ENCODE assay signal across 20 cellular contexts in the genomic region with DNA sequence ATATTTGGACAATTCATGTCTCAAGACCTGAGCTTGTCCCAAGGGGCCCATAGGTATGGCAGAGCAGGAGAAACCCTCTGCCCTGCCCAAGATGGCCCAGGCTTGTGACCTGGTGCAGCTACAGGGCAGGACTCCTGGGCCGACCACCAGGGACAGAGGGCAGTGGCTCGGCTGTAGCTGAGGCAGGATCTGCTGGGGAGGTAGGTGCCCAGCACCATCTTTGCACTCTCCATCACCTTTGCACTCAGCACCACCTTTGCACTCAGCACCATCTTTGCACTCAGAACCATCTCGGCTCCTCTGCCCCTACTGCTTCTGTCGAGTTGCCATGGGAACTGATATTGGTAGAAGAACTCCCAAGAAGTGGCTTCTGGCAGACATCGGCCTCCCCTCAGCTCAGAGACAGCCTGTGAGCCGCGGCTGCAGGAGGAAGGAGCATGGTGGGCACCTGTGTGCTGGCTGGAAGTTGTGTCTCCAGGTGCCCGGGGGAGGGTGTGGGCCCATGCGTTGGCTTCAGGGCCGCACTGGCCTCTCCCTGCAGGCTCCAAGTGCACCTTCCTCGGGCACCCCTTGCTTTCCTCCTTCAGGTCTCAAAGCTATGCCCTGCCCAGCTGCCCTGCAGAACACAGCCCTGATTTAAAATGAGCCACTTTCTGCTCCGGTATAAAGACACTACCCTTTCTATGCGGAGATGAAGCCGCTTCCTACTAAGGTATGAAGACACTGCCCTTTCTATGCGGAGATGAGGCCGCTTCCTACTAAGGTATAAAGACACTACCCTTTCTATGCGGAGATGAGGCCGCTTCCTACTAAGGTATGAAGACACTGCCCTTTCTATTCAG.
"Had no signal": no experiment of that assay in that cellular context is flagged by ENCODE, and none has a peak within 500 bp of the region (broad histone marks: within the 10 kb centered on the region; RNA-seq: fewer than 3 reads in every experiment).

No MANE protein-coding gene starts in this region.

- H3K27me3 Mint-ChIP-seq: naive B cell; progenitor cell of endocrine pancreas; stimulated activated memory B cell treated with anti-CD40 and anti-IgM and Interleukin-4, amounts not matched to agents 10 μg/mL and 1 μg/mL and 100 μg/mL, for 72 hours; stimulated activated naive CD8-positive, alpha-beta T cell treated with anti-CD3 and anti-CD28 coated beads, Interleukin-15, Interleukin-2, amounts not matched to agents 100 ng/mL and 50 ng/mL, for 24 hours had no signal

- H3K36me3 ChIP-seq: gastrocnemius medialis, ovary, tibial artery had no signal

- H3K4me3 Mint-ChIP-seq: immature natural killer cell; nephron; stimulated activated memory B cell treated with anti-CD40 and anti-IgM and Interleukin-4, amounts not matched to agents 10 μg/mL and 1 μg/mL and 100 μg/mL, for 72 hours; stimulated activated naive CD8-positive, alpha-beta T cell treated with anti-CD3 and anti-CD28 coated beads, Interleukin-15, Interleukin-2, amounts not matched to agents 100 ng/mL and 50 ng/mL, for 24 hours had no signal

- H3K4me1 ChIP-seq: gastrocnemius medialis, tibial artery had no signal

- H3K36me3 Mint-ChIP-seq: naive B cell; stimulated activated memory B cell treated with anti-CD40 and anti-IgM and Interleukin-4, amounts not matched to agents 10 μg/mL and 1 μg/mL and 100 μg/mL, for 72 hours had no signal

- DNase-seq: effector memory CD4-positive, alpha-beta T cell; gastrocnemius medialis; immature natural killer cell; kidney; left cardiac atrium; left ventricle myocardium superior; mesenchymal stem cell; naive B cell; ovary; stimulated activated CD4-positive, alpha-beta T cell treated with anti-CD3 and anti-CD28 coated beads, Interleukin-15, amount 100 ng/mL, for 24 hours; stimulated activated CD4-positive, alpha-beta T cell treated with anti-CD3 and anti-CD28 coated beads, Interleukin-1b, Interleukin-23, amount 100 ng/mL, for 48 hours; stimulated activated CD4-positive, alpha-beta T cell treated with anti-CD3 and anti-CD28 coated beads, Interleukin-4, amount 100 ng/mL, for 24 hours had no signal

- H3K9me3 ChIP-seq: gastrocnemius medialis, ovary, tibial artery had no signal

- H3K27ac Mint-ChIP-seq: immature natural killer cell; naive B cell; nephron; progenitor cell of endocrine pancreas; stimulated activated memory B cell treated with anti-CD40 and anti-IgM and Interleukin-4, amounts not matched to agents 10 μg/mL and 1 μg/mL and 100 μg/mL, for 72 hours; stimulated activated naive CD8-positive, alpha-beta T cell treated with anti-CD3 and anti-CD28 coated beads, Interleukin-15, Interleukin-2, amounts not matched to agents 100 ng/mL and 50 ng/mL, for 24 hours had no signal

- H3K27ac ChIP-seq: gastrocnemius medialis, ovary, tibial artery had no signal

- H3K27me3 ChIP-seq: gastrocnemius medialis, ovary had no signal

- H3K4me3 ChIP-seq: gastrocnemius medialis, lung, ovary, tibial artery had no signal

- ATAC-seq: esophagus mucosa; gastrocnemius medialis; left cardiac atrium; left ventricle myocardium superior; right cardiac atrium; stimulated activated memory B cell treated with anti-CD40 and anti-IgM and Interleukin-4, amounts not matched to agents 10 μg/mL and 1 μg/mL and 100 μg/mL, for 72 hours had no signal

- H3K4me1 Mint-ChIP-seq: immature natural killer cell; nephron; stimulated activated memory B cell treated with anti-CD40 and anti-IgM and Interleukin-4, amounts not matched to agents 10 μg/mL and 1 μg/mL and 100 μg/mL, for 72 hours had no signal
